Comparison of ENCODE assay signal across 1 cellular context in the genomic region with DNA sequence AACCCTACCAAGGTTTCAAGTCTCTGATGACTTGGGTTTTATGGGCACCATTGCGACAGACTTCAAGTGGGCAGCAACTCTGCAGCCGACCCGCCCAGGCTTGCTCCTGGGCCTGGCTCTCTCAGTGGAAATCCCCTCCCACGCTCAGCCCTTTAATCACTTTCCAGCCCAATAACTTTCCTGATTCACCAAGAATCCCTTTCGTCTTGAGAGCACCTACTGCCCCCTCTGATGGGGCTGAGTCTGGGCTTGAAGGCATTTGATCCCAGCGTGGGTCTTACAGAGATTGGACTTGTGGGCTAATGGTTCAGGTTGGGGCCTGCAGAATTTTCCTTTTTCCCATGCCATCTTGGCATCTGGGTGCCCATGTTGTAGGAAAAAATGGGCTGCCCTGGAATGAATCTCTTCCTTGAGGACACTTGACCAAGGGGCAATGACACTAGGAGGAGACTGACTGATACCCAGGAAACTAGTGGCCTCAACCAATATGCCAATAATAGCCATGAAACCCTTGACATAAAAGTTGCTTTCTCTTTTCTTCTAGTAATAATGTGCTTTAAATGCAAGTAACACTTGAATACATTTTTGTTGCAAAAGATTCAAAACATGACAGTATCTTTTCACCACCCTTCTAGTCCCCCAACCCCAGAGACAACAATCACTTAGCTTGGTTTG.
TF ChIP-seq lines count a peak whose summit lies in the region.

No MANE protein-coding gene starts in this region.

TF ChIP-seq in SK-N-SH, 30 proteins besides CTCF, POLR2A, EP300 and RAD21 (continued from another document):
- TF ChIP-seq SMC3 (IDR thresholded peaks at IDR 0.05; ENCODE audit: low read depth, low read length) (no peak), FOXJ3 (CRISPR knock-in tag; IDR thresholded peaks at IDR 0.05) (no peak), TEAD4 (IDR thresholded peaks at IDR 0.05; ENCODE audit: borderline replicate concordance, insufficient read depth) (no peak), NRF1 (IDR thresholded peaks at IDR 0.05; ENCODE audit: low read depth, low read length) (no peak)
- TF ChIP-seq, protein P1, sequence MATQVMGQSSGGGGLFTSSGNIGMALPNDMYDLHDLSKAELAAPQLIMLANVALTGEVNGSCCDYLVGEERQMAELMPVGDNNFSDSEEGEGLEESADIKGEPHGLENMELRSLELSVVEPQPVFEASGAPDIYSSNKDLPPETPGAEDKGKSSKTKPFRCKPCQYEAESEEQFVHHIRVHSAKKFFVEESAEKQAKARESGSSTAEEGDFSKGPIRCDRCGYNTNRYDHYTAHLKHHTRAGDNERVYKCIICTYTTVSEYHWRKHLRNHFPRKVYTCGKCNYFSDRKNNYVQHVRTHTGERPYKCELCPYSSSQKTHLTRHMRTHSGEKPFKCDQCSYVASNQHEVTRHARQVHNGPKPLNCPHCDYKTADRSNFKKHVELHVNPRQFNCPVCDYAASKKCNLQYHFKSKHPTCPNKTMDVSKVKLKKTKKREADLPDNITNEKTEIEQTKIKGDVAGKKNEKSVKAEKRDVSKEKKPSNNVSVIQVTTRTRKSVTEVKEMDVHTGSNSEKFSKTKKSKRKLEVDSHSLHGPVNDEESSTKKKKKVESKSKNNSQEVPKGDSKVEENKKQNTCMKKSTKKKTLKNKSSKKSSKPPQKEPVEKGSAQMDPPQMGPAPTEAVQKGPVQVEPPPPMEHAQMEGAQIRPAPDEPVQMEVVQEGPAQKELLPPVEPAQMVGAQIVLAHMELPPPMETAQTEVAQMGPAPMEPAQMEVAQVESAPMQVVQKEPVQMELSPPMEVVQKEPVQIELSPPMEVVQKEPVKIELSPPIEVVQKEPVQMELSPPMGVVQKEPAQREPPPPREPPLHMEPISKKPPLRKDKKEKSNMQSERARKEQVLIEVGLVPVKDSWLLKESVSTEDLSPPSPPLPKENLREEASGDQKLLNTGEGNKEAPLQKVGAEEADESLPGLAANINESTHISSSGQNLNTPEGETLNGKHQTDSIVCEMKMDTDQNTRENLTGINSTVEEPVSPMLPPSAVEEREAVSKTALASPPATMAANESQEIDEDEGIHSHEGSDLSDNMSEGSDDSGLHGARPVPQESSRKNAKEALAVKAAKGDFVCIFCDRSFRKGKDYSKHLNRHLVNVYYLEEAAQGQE (IDR thresholded peaks at IDR 0.05; ENCODE audit: low read depth, low read length) = no peak
- TF ChIP-seq, protein P2, sequence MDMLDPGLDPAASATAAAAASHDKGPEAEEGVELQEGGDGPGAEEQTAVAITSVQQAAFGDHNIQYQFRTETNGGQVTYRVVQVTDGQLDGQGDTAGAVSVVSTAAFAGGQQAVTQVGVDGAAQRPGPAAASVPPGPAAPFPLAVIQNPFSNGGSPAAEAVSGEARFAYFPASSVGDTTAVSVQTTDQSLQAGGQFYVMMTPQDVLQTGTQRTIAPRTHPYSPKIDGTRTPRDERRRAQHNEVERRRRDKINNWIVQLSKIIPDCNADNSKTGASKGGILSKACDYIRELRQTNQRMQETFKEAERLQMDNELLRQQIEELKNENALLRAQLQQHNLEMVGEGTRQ (IDR thresholded peaks at IDR 0.05; ENCODE audit: borderline replicate concordance, low read depth, low read length) = no peak
